Comparison of ENCODE assay signal across 27 cellular contexts in the genomic region with DNA sequence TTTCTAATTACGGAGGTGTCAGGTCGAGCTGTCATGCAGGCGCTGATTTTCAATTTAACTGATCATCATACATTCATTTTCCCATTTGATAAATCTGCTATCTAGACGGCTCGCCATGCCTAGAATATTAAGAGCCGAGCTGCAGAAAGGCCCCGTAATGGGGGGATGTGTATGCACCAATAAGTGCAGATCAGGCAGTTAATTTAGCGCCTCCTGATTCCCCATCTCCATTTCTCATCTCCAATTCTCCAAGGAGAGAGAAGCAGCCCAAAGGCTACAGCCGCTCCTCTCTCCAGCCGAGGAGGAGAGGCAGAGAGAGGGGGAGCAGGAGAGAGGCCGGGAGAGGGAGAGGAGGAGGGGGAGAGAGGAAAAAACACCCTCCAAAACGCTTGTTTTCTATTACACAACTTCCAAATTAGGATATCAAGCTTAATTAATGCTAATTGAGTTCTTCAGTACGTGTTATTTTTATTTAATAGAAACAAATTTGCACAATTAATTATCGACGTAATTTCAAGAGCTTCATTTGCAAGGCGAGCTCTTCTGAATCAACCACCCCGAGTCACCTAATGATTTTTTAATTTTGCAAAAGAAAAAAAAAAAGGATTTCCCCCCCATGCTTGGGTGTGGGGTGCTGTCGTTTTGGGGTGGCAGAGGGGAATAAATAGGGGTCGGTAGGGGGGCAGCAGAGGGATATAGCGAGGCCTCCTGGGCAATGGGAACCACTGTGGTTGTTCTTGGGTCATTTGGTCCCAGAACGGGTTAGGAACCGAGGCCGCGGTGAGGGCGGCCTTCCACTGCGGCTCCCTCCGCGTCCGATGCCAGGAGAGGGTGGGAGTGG. TPM values are rescaled to one million over a fixed set of nuclear protein-coding genes. Genes with fewer than 3 reads are reported as not detected.
DNase-seq lines count a peak whose midpoint lies in the region; ATAC-seq and TF ChIP-seq lines count a peak whose summit lies in the region.
"Had no signal": no experiment of that assay in that cellular context is flagged by ENCODE, and none has a peak within 500 bp of the region (broad histone marks: within the 10 kb centered on the region; RNA-seq: fewer than 3 reads in every experiment).

No MANE protein-coding gene starts in this region.

- H3K4me3 ChIP-seq in SK-N-SH (ENCODE audit: low read depth in 2 of 2, low read length in 1 of 2) (no peak overlapping the region), HUES6 (ENCODE audit: low read depth, low read length) (peak overlapping the region; percentile 33; the same call in 1 of the 2 replicates), neural progenitor cell (no peak overlapping the region), colonic mucosa (no peak overlapping the region)
- H3K4me3 ChIP-seq: adrenal gland, breast epithelium, heart right ventricle, smooth muscle cell, thoracic aorta had no signal

- H3K27me3 ChIP-seq in SK-N-SH (ENCODE audit: insufficient read depth): peaks cover 92% of the 10 kb centered on the region
- H3K27me3 ChIP-seq in HUES6 (ENCODE audit: control insufficient read depth, insufficient read depth, low read length): peaks cover 100% of the 10 kb centered on the region
- H3K27me3 ChIP-seq in neural progenitor cell: peaks cover 100% of the 10 kb centered on the region
- peaks cover 88% of the 10 kb centered on the region for H3K27me3 ChIP-seq in colonic mucosa

- no peak overlapping the region for H3K4me2 ChIP-seq in SK-N-SH
- no peak overlapping the region for H3K4me2 ChIP-seq in neural progenitor cell
- H3K4me2 ChIP-seq: KMS-11, smooth muscle cell had no signal

- H3K9me3 ChIP-seq in SK-N-SH (no peaks in the 10 kb centered on the region), HUES6 (ENCODE audit: control insufficient read depth, insufficient read depth, low read depth, low read length) (no peaks in the 10 kb centered on the region), neural progenitor cell (ENCODE audit: low read depth) (no peaks in the 10 kb centered on the region), colonic mucosa (no peaks in the 10 kb centered on the region)
- H3K9me3 ChIP-seq: adrenal gland, breast epithelium, heart right ventricle, thoracic aorta had no signal

- intact Hi-C loops in colonic mucosa (cut with DNase I): no loop called here

- TF ChIP-seq CTCF in SK-N-SH (IDR thresholded peaks at IDR 0.05) (no peak), neural progenitor cell (IDR thresholded peaks at IDR 0.05) (no peak), colonic mucosa (IDR thresholded peaks at IDR 0.05) (no peak)

- no peak for TF ChIP-seq EP300 in SK-N-SH (IDR thresholded peaks at IDR 0.05; ENCODE audit: borderline replicate concordance in 1 of 2, low read depth in 1 of 2, low read length in 1 of 2)

- no peak overlapping the region for H3K27ac ChIP-seq in SK-N-SH (ENCODE audit: low read depth in 2 of 2, low read length in 1 of 2)
- H3K27ac ChIP-seq in HUES6 (ENCODE audit: low read depth, low read length): no peak overlapping the region
- H3K27ac ChIP-seq in neural progenitor cell: no peak overlapping the region
- no peak overlapping the region for H3K27ac ChIP-seq in colonic mucosa
- H3K27ac ChIP-seq: adrenal gland, breast epithelium, heart right ventricle, KMS-11, thoracic aorta had no signal

- H3K79me2 ChIP-seq in SK-N-SH (ENCODE audit: insufficient read depth) (no peaks in the 10 kb centered on the region), neural progenitor cell (ENCODE audit: low read depth) (no peaks in the 10 kb centered on the region)

- POLR2A ChIA-PET in SK-N-SH (lab: Yijun Ruan, JAX): no interaction called here

- no peak overlapping the region for H3K9ac ChIP-seq in SK-N-SH
- no peak overlapping the region for H3K9ac ChIP-seq in HUES6 (ENCODE audit: low read length)
- no peak overlapping the region for H3K9ac ChIP-seq in neural progenitor cell
- H3K9ac ChIP-seq in colonic mucosa (ENCODE audit: low read depth in 2 of 2, low read length in 2 of 2): no peak overlapping the region
- H3K9ac ChIP-seq: KMS-11 had no signal

- H3K4me1 ChIP-seq in SK-N-SH (ENCODE audit: control insufficient read depth in 1 of 2, insufficient read depth in 2 of 2, low read depth in 1 of 2, low read length in 1 of 2) (no peaks in the 10 kb centered on the region), HUES6 (ENCODE audit: control insufficient read depth, insufficient read depth, low read length) (peaks cover 29% of the 10 kb centered on the region), neural progenitor cell (peaks cover 10% of the 10 kb centered on the region), colonic mucosa (no peaks in the 10 kb centered on the region)
- H3K4me1 ChIP-seq: adrenal gland, breast epithelium had no signal

- TF ChIP-seq RAD21 in SK-N-SH (IDR thresholded peaks at IDR 0.05; ENCODE audit: low read length): no peak

- no peaks in the 10 kb centered on the region for H3F3A ChIP-seq in SK-N-SH (replicated peaks; ENCODE audit: insufficient read depth)
- peaks cover 35% of the 10 kb centered on the region for H3F3A ChIP-seq in neural progenitor cell (ENCODE audit: low read depth)

- H2AFZ ChIP-seq in SK-N-SH (ENCODE audit: low read depth): no peak overlapping the region
- H2AFZ ChIP-seq in neural progenitor cell (replicated peaks): no peak overlapping the region

- WGBS in SK-N-SH (ENCODE audit: low lambda C conversion rate): 13% methylated on average over 29 of the region's 29 CpGs

- H3K27me3 Mint-ChIP-seq in neural progenitor cell (ENCODE audit: insufficient read depth, low read depth): peaks cover 75% of the 10 kb centered on the region

- ATAC-seq in SK-N-SH treated with all-trans-retinoic acid at 6 μM for 48 hours (no peak), left lobe of liver (no peak)
- ATAC-seq: CD8-positive, alpha-beta T cell; left ventricle myocardium superior had no signal

- H3K27ac Mint-ChIP-seq in neural progenitor cell: no peak overlapping the region
- H3K27ac Mint-ChIP-seq: CD8-positive, alpha-beta T cell had no signal

- no peaks in the 10 kb centered on the region for H3K9me3 Mint-ChIP-seq in neural progenitor cell
- H3K9me3 Mint-ChIP-seq: CD8-positive, alpha-beta T cell had no signal

- H3K36me3 Mint-ChIP-seq in neural progenitor cell: no peaks in the 10 kb centered on the region
- H3K36me3 Mint-ChIP-seq: CD8-positive, alpha-beta T cell had no signal

- H3K36me3 ChIP-seq in SK-N-SH (replicated peaks in 1 of 2; ENCODE audit: control insufficient read depth in 1 of 2, insufficient read depth in 2 of 2, low read length in 1 of 2): no peaks in the 10 kb centered on the region
- no peaks in the 10 kb centered on the region for H3K36me3 ChIP-seq in HUES6 (ENCODE audit: control insufficient read depth, insufficient read depth, low read length)
- no peaks in the 10 kb centered on the region for H3K36me3 ChIP-seq in neural progenitor cell
- H3K36me3 ChIP-seq in colonic mucosa: no peaks in the 10 kb centered on the region
- H3K36me3 ChIP-seq: adrenal gland, breast epithelium, heart right ventricle, thoracic aorta had no signal

- DNase-seq in SK-N-SH: no peak
- peak; percentile 44 for DNase-seq in cerebellum (ENCODE audit: low spot score)
- DNase-seq in neural progenitor cell (ENCODE audit: low spot score): peak; percentile 64
- DNase-seq in left lobe of liver (ENCODE audit: low spot score): no peak
- DNase-seq in NCI-H526 treated with DMSO at 0.1 percent for 48 hours (lab: John Stamatoyannopoulos, UW): no peak
- DNase-seq in colonic mucosa: no peak
- DNase-seq: 8988T; activated CD4-positive, alpha-beta T cell treated with anti-CD3 and anti-CD28 coated beads for 1 hour; activated CD8-positive, alpha-beta memory T cell treated with anti-CD3 and anti-CD28 coated beads, Interleukin-2, amount 50 U/mL, for 48 hours; activated effector memory CD4-positive, alpha-beta T cell treated with anti-CD3 and anti-CD28 coated beads, Interleukin-2, amount 50 U/mL, for 16 hours; adrenal gland; CD8-positive, alpha-beta T cell; dermis blood vessel endothelial cell; HCEC 1CT; heart right ventricle; left ventricle myocardium superior; NCI-H1694; NCI-H748 treated with DMSO at 0.1 percent for 48 hours; stimulated activated CD4-positive, alpha-beta T cell treated with anti-CD3 and anti-CD28 coated beads, Interleukin-2, amount 100 ng/mL, for 48 hours; stimulated activated naive CD4-positive, alpha-beta T cell treated with Interleukin-2 at 50 U/mL for 16 hours had no signal

- H3K9me2 ChIP-seq in SK-N-SH: no peaks in the 10 kb centered on the region

- CTCF ChIA-PET in SK-N-SH (lab: Yijun Ruan, JAX): interaction anchor here (0.6 to 4.8 kb wide), 14 partner anchors 10 to 194 kb away, joined by 3 to 49 read pairs (median 4); no protein-coding TSS in a partner anchor

- no peak overlapping the region for H3K4me3 Mint-ChIP-seq in neural progenitor cell
- H3K4me3 Mint-ChIP-seq: CD8-positive, alpha-beta T cell had no signal

- peaks cover 64% of the 10 kb centered on the region for H4K20me1 ChIP-seq in SK-N-SH (ENCODE audit: insufficient read depth)
- H4K20me1 ChIP-seq in neural progenitor cell (ENCODE audit: low read depth): peaks cover 91% of the 10 kb centered on the region

- peaks cover 13% of the 10 kb centered on the region for H3K4me1 Mint-ChIP-seq in neural progenitor cell

TF ChIP-seq in SK-N-SH, 30 proteins besides CTCF, POLR2A, EP300 and RAD21:
- TF ChIP-seq EZH2phosphoT487 (IDR thresholded peaks at IDR 0.05; ENCODE audit: borderline replicate concordance, low read depth) (peak; percentile 38; the same call in 1 of the 2 replicates), FOXM1 (IDR thresholded peaks at IDR 0.05; ENCODE audit: low read depth) (no peak)

TF ChIP-seq in SK-N-SH treated with all-trans-retinoic acid at 6 μM for 48 hours, 23 proteins besides CTCF, POLR2A, EP300 and RAD21:
- TF ChIP-seq GLIS3 (CRISPR knock-in tag; IDR thresholded peaks at IDR 0.05) (no peak), OSR1 (CRISPR knock-in tag; IDR thresholded peaks at IDR 0.05) (no peak), TCF4 (CRISPR knock-in tag; IDR thresholded peaks at IDR 0.05; ENCODE audit: borderline replicate concordance) (no peak)

RNA-seq across cellular contexts. Expression of a gene that starts 7.0 kb away (rescaled TPM):
- polyA plus RNA-seq in SK-N-SH (2012; rRNA removed): not detected in 2 replicates
- polyA plus RNA-seq in SK-N-SH (2012; cell fraction: cytosol; rRNA removed): not detected in 2 replicates
- not detected in 2 replicates for polyA plus RNA-seq in SK-N-SH (2012; cell fraction: nucleus; rRNA removed)
- total RNA-seq in cerebellum (15.5 TPM), neural progenitor cell (ENCODE audit: low replicate concordance) (not detected in 2 replicates), left lobe of liver (not detected), colonic mucosa (not detected)
- total RNA-seq: adrenal gland; breast epithelium; CD8-positive, alpha-beta T cell; dermis blood vessel endothelial cell; heart right ventricle; left ventricle myocardium superior; mononuclear cell; smooth muscle cell; thoracic aorta had no signal
- polyA plus RNA-seq: adrenal gland, heart right ventricle, smooth muscle cell had no signal

Comparison
In these comparisons a context has a peak if more than half of its experiments do, and no peak if none do; other contexts are left out.
1. DNase-seq: peak in cerebellum (single experiment) and neural progenitor cell (single experiment); none in SK-N-SH (single experiment), left lobe of liver (single experiment), NCI-H526 treated with DMSO at 0.1 percent for 48 hours (single experiment) and colonic mucosa (single experiment).
2. RNA of a gene that starts 7.0 kb away (total RNA-seq): 15.5 TPM in cerebellum (single experiment); not detected in neural progenitor cell, not detected in left lobe of liver (single experiment) and not detected in colonic mucosa; every median in the first group is over 10 times any median in the second.